Comparison of ENCODE assay signal across 1 cellular context in genomic region chr9:504921-505821, GRCh38.
TF ChIP-seq lines count a peak whose summit lies in the region.

No MANE protein-coding gene starts in this region.

TF ChIP-seq in H1, 55 proteins besides CTCF, POLR2A, EP300 and RAD21:
- no peak for TF ChIP-seq NRF1 (IDR thresholded peaks at IDR 0.05; ENCODE audit: low read depth, low read length)
- no peak for TF ChIP-seq CHD7 (IDR thresholded peaks at IDR 0.05; ENCODE audit: insufficient replicate concordance, low read length)
- TF ChIP-seq SUZ12 (IDR thresholded peaks at IDR 0.05; ENCODE audit: low read length): peak; percentile 28; the same call in 1 of the 2 replicates
- TF ChIP-seq SAP30 (IDR thresholded peaks at IDR 0.05; ENCODE audit: insufficient read depth, insufficient replicate concordance, low read length): no peak
- TF ChIP-seq CBX8 (IDR thresholded peaks at IDR 0.05; ENCODE audit: borderline replicate concordance, low read depth, low read length): no peak
- peak in 1 of 2 experiments; percentile 39; a peak in 1 of 4 replicates for TF ChIP-seq SIN3A (conservative IDR thresholded peaks at IDR 0.05 in 1 of 2, IDR thresholded peaks at IDR 0.05 in 1 of 2; ENCODE audit: low read depth in 1 of 2, low read length in 2 of 2)
- no peak for TF ChIP-seq TAF7 (optimal IDR thresholded peaks at IDR 0.05; ENCODE audit: borderline replicate concordance, low read depth, low read length)
- TF ChIP-seq MAFK (IDR thresholded peaks at IDR 0.05; ENCODE audit: low read depth, low read length): no peak
- TF ChIP-seq RFX5 (IDR thresholded peaks at IDR 0.05; ENCODE audit: borderline replicate concordance, low read depth, low read length): no peak
- TF ChIP-seq GTF2F1 (IDR thresholded peaks at IDR 0.05; ENCODE audit: borderline replicate concordance, low read depth, low read length): no peak
- TF ChIP-seq ZNF274 (IDR thresholded peaks at IDR 0.05; ENCODE audit: borderline replicate concordance, extremely low read depth, low read length): no peak
- no peak for TF ChIP-seq RBBP5 (IDR thresholded peaks at IDR 0.05; ENCODE audit: borderline replicate concordance, low read depth, low read length)
- no peak for TF ChIP-seq KDM1A (IDR thresholded peaks at IDR 0.05; ENCODE audit: borderline replicate concordance, low read length)
- TF ChIP-seq, protein P1, sequence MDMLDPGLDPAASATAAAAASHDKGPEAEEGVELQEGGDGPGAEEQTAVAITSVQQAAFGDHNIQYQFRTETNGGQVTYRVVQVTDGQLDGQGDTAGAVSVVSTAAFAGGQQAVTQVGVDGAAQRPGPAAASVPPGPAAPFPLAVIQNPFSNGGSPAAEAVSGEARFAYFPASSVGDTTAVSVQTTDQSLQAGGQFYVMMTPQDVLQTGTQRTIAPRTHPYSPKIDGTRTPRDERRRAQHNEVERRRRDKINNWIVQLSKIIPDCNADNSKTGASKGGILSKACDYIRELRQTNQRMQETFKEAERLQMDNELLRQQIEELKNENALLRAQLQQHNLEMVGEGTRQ (IDR thresholded peaks at IDR 0.05; ENCODE audit: low read length): no peak
- no peak for TF ChIP-seq SP2 (IDR thresholded peaks at IDR 0.05; ENCODE audit: low read length)
- TF ChIP-seq, protein P2, sequence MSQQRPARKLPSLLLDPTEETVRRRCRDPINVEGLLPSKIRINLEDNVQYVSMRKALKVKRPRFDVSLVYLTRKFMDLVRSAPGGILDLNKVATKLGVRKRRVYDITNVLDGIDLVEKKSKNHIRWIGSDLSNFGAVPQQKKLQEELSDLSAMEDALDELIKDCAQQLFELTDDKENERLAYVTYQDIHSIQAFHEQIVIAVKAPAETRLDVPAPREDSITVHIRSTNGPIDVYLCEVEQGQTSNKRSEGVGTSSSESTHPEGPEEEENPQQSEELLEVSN (IDR thresholded peaks at IDR 0.05): peak; percentile 86
- no peak for TF ChIP-seq EGR1 (IDR thresholded peaks at IDR 0.05; ENCODE audit: borderline replicate concordance, low read depth, low read length)
- no peak for TF ChIP-seq TCF12 (IDR thresholded peaks at IDR 0.05; ENCODE audit: low read depth, low read length)
- TF ChIP-seq, protein P3, sequence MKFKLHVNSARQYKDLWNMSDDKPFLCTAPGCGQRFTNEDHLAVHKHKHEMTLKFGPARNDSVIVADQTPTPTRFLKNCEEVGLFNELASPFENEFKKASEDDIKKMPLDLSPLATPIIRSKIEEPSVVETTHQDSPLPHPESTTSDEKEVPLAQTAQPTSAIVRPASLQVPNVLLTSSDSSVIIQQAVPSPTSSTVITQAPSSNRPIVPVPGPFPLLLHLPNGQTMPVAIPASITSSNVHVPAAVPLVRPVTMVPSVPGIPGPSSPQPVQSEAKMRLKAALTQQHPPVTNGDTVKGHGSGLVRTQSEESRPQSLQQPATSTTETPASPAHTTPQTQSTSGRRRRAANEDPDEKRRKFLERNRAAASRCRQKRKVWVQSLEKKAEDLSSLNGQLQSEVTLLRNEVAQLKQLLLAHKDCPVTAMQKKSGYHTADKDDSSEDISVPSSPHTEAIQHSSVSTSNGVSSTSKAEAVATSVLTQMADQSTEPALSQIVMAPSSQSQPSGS (IDR thresholded peaks at IDR 0.05; ENCODE audit: low read length): no peak
- no peak for TF ChIP-seq BCL11A (IDR thresholded peaks at IDR 0.05; ENCODE audit: low read depth in 2 of 2, low read length in 2 of 2)
- TF ChIP-seq RNF2 (IDR thresholded peaks at IDR 0.05; ENCODE audit: borderline replicate concordance, low read depth, low read length, missing control alignments, poor library complexity, severe bottlenecking): no peak
- TF ChIP-seq SIRT6 (IDR thresholded peaks at IDR 0.05; ENCODE audit: low read length): no peak
- no peak for TF ChIP-seq TBP (IDR thresholded peaks at IDR 0.05; ENCODE audit: low read depth, low read length)
- no peak for TF ChIP-seq CHD2 (IDR thresholded peaks at IDR 0.05; ENCODE audit: low read length)
- TF ChIP-seq ASH2L (IDR thresholded peaks at IDR 0.05; ENCODE audit: low read length): peak; percentile 41
- TF ChIP-seq EZH2 (IDR thresholded peaks at IDR 0.05; ENCODE audit: low read depth, low read length, severe bottlenecking): no peak
- no peak for TF ChIP-seq ATF3 (IDR thresholded peaks at IDR 0.05; ENCODE audit: insufficient read depth, low read depth, low read length)
- TF ChIP-seq BRCA1 (IDR thresholded peaks at IDR 0.05; ENCODE audit: low read depth, low read length): no peak
- TF ChIP-seq JUND (IDR thresholded peaks at IDR 0.05; ENCODE audit: low read length): no peak
- TF ChIP-seq RXRA (IDR thresholded peaks at IDR 0.05; ENCODE audit: insufficient read depth, low read depth, low read length): no peak
- TF ChIP-seq FOSL1 (IDR thresholded peaks at IDR 0.05; ENCODE audit: insufficient read depth, low read depth, low read length): no peak
- peak; percentile 78 for TF ChIP-seq KDM4A (IDR thresholded peaks at IDR 0.05; ENCODE audit: low read depth, low read length, severe bottlenecking)
- TF ChIP-seq SP4 (IDR thresholded peaks at IDR 0.05; ENCODE audit: low read length): no peak
- TF ChIP-seq CBX5 (IDR thresholded peaks at IDR 0.05; ENCODE audit: low read depth, low read length): no peak
- TF ChIP-seq CEBPB (IDR thresholded peaks at IDR 0.05; ENCODE audit: low read depth, low read length): no peak
- TF ChIP-seq YY1 (IDR thresholded peaks at IDR 0.05; ENCODE audit: low read depth, low read length): peak; percentile 18; the same call in 1 of the 2 replicates
- TF ChIP-seq NANOG (IDR thresholded peaks at IDR 0.05; ENCODE audit: insufficient read depth, low read depth, low read length, poor library complexity, severe bottlenecking): no peak
- TF ChIP-seq, protein P4, sequence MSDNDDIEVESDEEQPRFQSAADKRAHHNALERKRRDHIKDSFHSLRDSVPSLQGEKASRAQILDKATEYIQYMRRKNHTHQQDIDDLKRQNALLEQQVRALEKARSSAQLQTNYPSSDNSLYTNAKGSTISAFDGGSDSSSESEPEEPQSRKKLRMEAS (IDR thresholded peaks at IDR 0.05): peak; percentile 96
- no peak for TF ChIP-seq KDM5A (IDR thresholded peaks at IDR 0.05; ENCODE audit: low read length)
- TF ChIP-seq SIX5 (IDR thresholded peaks at IDR 0.05; ENCODE audit: low read depth, low read length): no peak
- TF ChIP-seq SRF (IDR thresholded peaks at IDR 0.05; ENCODE audit: low read depth, low read length): no peak
- no peak for TF ChIP-seq CHD1 (IDR thresholded peaks at IDR 0.05; ENCODE audit: low read depth, low read length)
- no peak for TF ChIP-seq GABPA (IDR thresholded peaks at IDR 0.05; ENCODE audit: borderline replicate concordance, insufficient read depth, low read length)
- peak; percentile 48; the same call in 1 of the 2 replicates for TF ChIP-seq PHF8 (conservative IDR thresholded peaks at IDR 0.05; ENCODE audit: low read depth, low read length)
- no peak for TF ChIP-seq TAF1 (IDR thresholded peaks at IDR 0.05; ENCODE audit: low read depth, low read length)
- TF ChIP-seq HDAC2 (IDR thresholded peaks at IDR 0.05; ENCODE audit: borderline replicate concordance in 1 of 2, low read depth in 2 of 2, low read length in 2 of 2): no peak
- TF ChIP-seq HDAC6 (IDR thresholded peaks at IDR 0.05; ENCODE audit: low read depth, low read length): no peak
- TF ChIP-seq JUN (IDR thresholded peaks at IDR 0.05; ENCODE audit: low read depth, low read length): no peak
- TF ChIP-seq CTBP2 (IDR thresholded peaks at IDR 0.05; ENCODE audit: borderline replicate concordance, insufficient read depth, insufficient read length, low read length): no peak
- TF ChIP-seq BACH1 (IDR thresholded peaks at IDR 0.05; ENCODE audit: low read length): no peak
- TF ChIP-seq CREB1 (IDR thresholded peaks at IDR 0.05): no peak
- no peak for TF ChIP-seq TEAD4 (IDR thresholded peaks at IDR 0.05; ENCODE audit: low read depth, low read length)
- no peak for TF ChIP-seq POLR2AphosphoS5 (IDR thresholded peaks at IDR 0.05; ENCODE audit: low read depth, low read length)
- no peak for TF ChIP-seq POU5F1 (IDR thresholded peaks at IDR 0.05; ENCODE audit: low read depth, low read length)
- no peak for TF ChIP-seq SP1 (IDR thresholded peaks at IDR 0.05; ENCODE audit: low read depth, low read length)
TF ChIP-seq in H1: peak in this region for 8.
